ENCODE assay signal across 22 cellular contexts in the genomic region with DNA sequence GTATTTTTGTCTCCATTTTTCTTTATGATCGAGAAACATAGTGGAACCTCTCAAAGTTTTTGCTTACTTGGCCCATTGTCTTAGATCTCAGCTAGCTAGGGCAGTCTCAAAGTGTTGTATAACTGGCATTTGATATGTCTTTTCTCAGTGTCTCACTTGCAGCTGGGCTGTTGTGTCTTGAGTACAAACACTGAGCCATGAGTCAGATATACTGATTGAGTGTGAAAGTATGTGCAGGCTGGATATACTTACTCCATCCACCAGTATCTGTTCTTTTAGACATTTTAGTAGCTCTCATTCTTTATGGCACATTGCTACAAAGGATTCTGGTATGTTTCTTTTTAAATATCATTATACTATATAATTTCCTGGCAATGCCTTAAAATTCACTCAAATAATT. TPM values are rescaled to one million over a fixed set of nuclear protein-coding genes. Genes with fewer than 3 reads are reported as not detected.
DNase-seq lines count a peak whose midpoint lies in the region; ATAC-seq and TF ChIP-seq lines count a peak whose summit lies in the region.
"Had no signal": no experiment of that assay in that cellular context is flagged by ENCODE, and none has a peak within 500 bp of the region (broad histone marks: within the 10 kb centered on the region; RNA-seq: fewer than 3 reads in every experiment).

No MANE protein-coding gene starts in this region.

- H3K79me2 ChIP-seq in mammary epithelial cell (ENCODE audit: insufficient read depth, low read length): no peaks in the 10 kb centered on the region
- H3K79me2 ChIP-seq: parathyroid adenoma had no signal

- H3K4me3 ChIP-seq in AG09309 (ENCODE audit: control insufficient read depth, low read depth, low read length) (no peak overlapping the region), mammary epithelial cell (replicated peaks in 1 of 3; ENCODE audit: insufficient read depth in 1 of 3, low read depth in 2 of 3, low read length in 3 of 3) (no peak overlapping the region)

- CTCF ChIA-PET in mammary epithelial cell (lab: Charles Lee; ENCODE audit: low non-redundant PET): no interaction called here
- CTCF ChIA-PET in Calu3 (lab: Charles Lee): no interaction called here
- CTCF ChIA-PET in CD4-positive, alpha-beta T cell (lab: Charles Lee): interaction anchor here (0.6 kb wide), 1 partner anchor 82 kb away, joined by 3 read pairs; no protein-coding TSS in a partner anchor

- no peaks in the 10 kb centered on the region for H3K27me3 ChIP-seq in mammary epithelial cell (ENCODE audit: insufficient read depth, low read length)
- no peaks in the 10 kb centered on the region for H3K27me3 ChIP-seq in CD4-positive, alpha-beta T cell (ENCODE audit: control insufficient read depth, insufficient read depth, low read length)

- no peaks in the 10 kb centered on the region for H3K36me3 ChIP-seq in mammary epithelial cell (ENCODE audit: insufficient read depth, low read length)

- H3K27ac Mint-ChIP-seq in Calu3 (ENCODE audit: unreplicated experiment): no peak overlapping the region
- H3K27ac Mint-ChIP-seq in CD4-positive, alpha-beta T cell: no peak overlapping the region
- H3K27ac Mint-ChIP-seq: activated naive CD4-positive, alpha-beta T cell treated with anti-CD3 and anti-CD28 coated beads, Interleukin-2, amount 50 U/mL, for 24 hours had no signal

- H3K27ac ChIP-seq in mammary epithelial cell (ENCODE audit: insufficient read depth, low read depth, low read length): no peak overlapping the region
- H3K27ac ChIP-seq in CD4-positive, alpha-beta T cell (ENCODE audit: low read depth, low read length): no peak overlapping the region
- H3K27ac ChIP-seq: parathyroid adenoma had no signal

- no peaks in the 10 kb centered on the region for H3K27me3 Mint-ChIP-seq in Calu3 (ENCODE audit: unreplicated experiment)
- H3K27me3 Mint-ChIP-seq in CD4-positive, alpha-beta T cell: no peaks in the 10 kb centered on the region
- H3K27me3 Mint-ChIP-seq: activated naive CD4-positive, alpha-beta T cell treated with anti-CD3 and anti-CD28 coated beads, Interleukin-2, amount 50 U/mL, for 24 hours; central memory CD8-positive, alpha-beta T cell had no signal

- no peaks in the 10 kb centered on the region for H3K36me3 Mint-ChIP-seq in Calu3 (ENCODE audit: insufficient read depth, unreplicated experiment)
- peaks cover 13% of the 10 kb centered on the region for H3K36me3 Mint-ChIP-seq in CD4-positive, alpha-beta T cell (ENCODE audit: low read depth)

- no peak overlapping the region for H2AFZ ChIP-seq in mammary epithelial cell (ENCODE audit: low read depth, low read length)
- H2AFZ ChIP-seq: parathyroid adenoma had no signal

- H3K4me1 ChIP-seq in mammary epithelial cell (ENCODE audit: insufficient read depth, low read length): no peaks in the 10 kb centered on the region
- H3K4me1 ChIP-seq: parathyroid adenoma had no signal

- no peaks in the 10 kb centered on the region for H3K9me3 ChIP-seq in mammary epithelial cell (replicated peaks; ENCODE audit: insufficient read depth, low read length)
- H3K9me3 ChIP-seq in CD4-positive, alpha-beta T cell (ENCODE audit: control insufficient read depth, low read length): no peaks in the 10 kb centered on the region

- BruUV-seq in mammary epithelial cell (replicated peaks; lab: Mats Ljungman, UMichigan) (no TSS peak), Calu3 (replicated peaks; lab: Mats Ljungman, UMichigan) (no TSS peak)

- in situ Hi-C loops in mammary epithelial cell (cut with MboI; ENCODE audit: low sequenced_read_pairs in 2 of 2): no loop called here

- dilution Hi-C loops in mammary epithelial cell (cut with HindIII; ENCODE audit: low sequenced_read_pairs): no loop called here

- WGBS in mammary epithelial cell (ENCODE audit: low coverage, missing lambda C conversion rate): 83% methylated on average over 1 of the region's 1 CpG

- ATAC-seq in GM18909 (IDR thresholded peaks at IDR 0.05; ENCODE audit: poor library complexity, unreplicated experiment): no peak
- no peak for ATAC-seq in CD4-positive, alpha-beta T cell (ENCODE audit: poor library complexity)
- ATAC-seq: left colon; stimulated activated naive CD8-positive, alpha-beta T cell treated with anti-CD3 and anti-CD28 coated beads, Interleukin-15, Interleukin-2, amounts not matched to agents 100 U/mL and 50 U/mL, for 24 hours had no signal

- peak; percentile 7 for DNase-seq in AG09309 (ENCODE audit: low read depth)
- DNase-seq in HS-5 (ENCODE audit: low read depth): peak; percentile 14
- DNase-seq in mammary epithelial cell: peak; percentile 62
- DNase-seq in iris pigment epithelial cell (ENCODE audit: low read depth): peak; percentile 82
- DNase-seq in Calu3: no peak
- DNase-seq in CD4-positive, alpha-beta T cell: no peak
- DNase-seq in NCI-H146 treated with DMSO at 0.1 percent for 48 hours (lab: John Stamatoyannopoulos, UW; ENCODE audit: unreplicated experiment): no peak
- DNase-seq: activated CD4-positive, alpha-beta T cell treated with anti-CD3 and anti-CD28 coated beads for 48 hours; activated CD8-positive, alpha-beta memory T cell treated with anti-CD3 and anti-CD28 coated beads, Interleukin-2, amount 50 U/mL, for 48 hours; COR-L47; GDM1; Kasumi-1; left colon; NCI-H1417 treated with DMSO at 0.1 percent for 48 hours; NCI-H226; NK-92 treated with Interleukin-12 subunit alpha and Interleukin-12 subunit beta, amount 100 ng/mL, for 24 hours; stimulated activated naive CD8-positive, alpha-beta T cell treated with anti-CD3 and anti-CD28 coated beads, Interleukin-15, Interleukin-2, amounts not matched to agents 100 U/mL and 50 U/mL, for 24 hours had no signal

- POLR2A ChIA-PET in CD4-positive, alpha-beta T cell (lab: Charles Lee): no interaction called here

- H3K4me1 Mint-ChIP-seq in Calu3 (ENCODE audit: low read depth, unreplicated experiment): no peaks in the 10 kb centered on the region
- no peaks in the 10 kb centered on the region for H3K4me1 Mint-ChIP-seq in CD4-positive, alpha-beta T cell (ENCODE audit: low read depth)

- peaks cover 2% of the 10 kb centered on the region for H3K9me3 Mint-ChIP-seq in Calu3 (ENCODE audit: low read depth, unreplicated experiment)
- peaks cover 2% of the 10 kb centered on the region for H3K9me3 Mint-ChIP-seq in CD4-positive, alpha-beta T cell
- H3K9me3 Mint-ChIP-seq: central memory CD8-positive, alpha-beta T cell had no signal

- no peak overlapping the region for H3K4me3 Mint-ChIP-seq in Calu3 (ENCODE audit: low read depth, unreplicated experiment)
- H3K4me3 Mint-ChIP-seq in CD4-positive, alpha-beta T cell: no peak overlapping the region
- H3K4me3 Mint-ChIP-seq: activated naive CD4-positive, alpha-beta T cell treated with anti-CD3 and anti-CD28 coated beads, Interleukin-2, amount 50 U/mL, for 24 hours; central memory CD8-positive, alpha-beta T cell had no signal

- H3K9ac ChIP-seq in mammary epithelial cell (ENCODE audit: insufficient read depth, low read length): no peak overlapping the region
- H3K9ac ChIP-seq: parathyroid adenoma had no signal

- H4K20me1 ChIP-seq in mammary epithelial cell (ENCODE audit: insufficient read depth, low read length): no peaks in the 10 kb centered on the region

- no peak for TF ChIP-seq CTCF in AG09309 (IDR thresholded peaks at IDR 0.05; ENCODE audit: control insufficient read depth, insufficient read depth, low read depth, low read length, missing control alignments)
- TF ChIP-seq CTCF in mammary epithelial cell (conservative IDR thresholded peaks at IDR 0.05 in 1 of 2, IDR thresholded peaks at IDR 0.05 in 1 of 2; ENCODE audit: extremely low read depth in 1 of 2, insufficient read depth in 1 of 2, low read depth in 1 of 2, low read length in 2 of 2): no peak
- TF ChIP-seq CTCF in Calu3 (IDR thresholded peaks at IDR 0.05; ENCODE audit: unreplicated experiment): no peak
- no peak for TF ChIP-seq CTCF in CD4-positive, alpha-beta T cell (IDR thresholded peaks at IDR 0.05)

- H3K4me2 ChIP-seq in mammary epithelial cell (ENCODE audit: insufficient read depth, low read depth, low read length): no peak overlapping the region

- intact Hi-C loops in mammary epithelial cell (cut with micrococcal nuclease) (no loop called here), Calu3 (cut with micrococcal nuclease; ENCODE audit: unreplicated experiment) (no loop called here)
- intact Hi-C loops in CD4-positive, alpha-beta T cell (cut with DNase I, micrococcal nuclease): no loop called here

RNA-seq across cellular contexts. Expression of a gene that starts 14.3 kb away (rescaled TPM):
- total RNA-seq in mammary epithelial cell (1 to 10 TPM; 1.8 to 3.2 TPM), Calu3 (2022) (2.7 and 3.2 TPM in 2 replicates)
- polyA plus RNA-seq in mammary epithelial cell: not detected
- not detected for polyA minus RNA-seq in mammary epithelial cell
- 1 to 10 TPM in 1 of 2 experiments, under 1 TPM in 1; 0.99 to 1.1 TPM for total RNA-seq in CD4-positive, alpha-beta T cell
- polyA plus RNA-seq: urinary bladder had no signal

Comparison
In these comparisons a context has a peak if more than half of its experiments do, and no peak if none do; other contexts are left out.
1. DNase-seq: peak in AG09309 (single experiment), HS-5 (single experiment), mammary epithelial cell (single experiment) and iris pigment epithelial cell (single experiment); none in Calu3 (single experiment), CD4-positive, alpha-beta T cell (0 of 10) and NCI-H146 treated with DMSO at 0.1 percent for 48 hours (single experiment).